ENCODE assay signal across 2 cellular contexts in the genomic region with DNA sequence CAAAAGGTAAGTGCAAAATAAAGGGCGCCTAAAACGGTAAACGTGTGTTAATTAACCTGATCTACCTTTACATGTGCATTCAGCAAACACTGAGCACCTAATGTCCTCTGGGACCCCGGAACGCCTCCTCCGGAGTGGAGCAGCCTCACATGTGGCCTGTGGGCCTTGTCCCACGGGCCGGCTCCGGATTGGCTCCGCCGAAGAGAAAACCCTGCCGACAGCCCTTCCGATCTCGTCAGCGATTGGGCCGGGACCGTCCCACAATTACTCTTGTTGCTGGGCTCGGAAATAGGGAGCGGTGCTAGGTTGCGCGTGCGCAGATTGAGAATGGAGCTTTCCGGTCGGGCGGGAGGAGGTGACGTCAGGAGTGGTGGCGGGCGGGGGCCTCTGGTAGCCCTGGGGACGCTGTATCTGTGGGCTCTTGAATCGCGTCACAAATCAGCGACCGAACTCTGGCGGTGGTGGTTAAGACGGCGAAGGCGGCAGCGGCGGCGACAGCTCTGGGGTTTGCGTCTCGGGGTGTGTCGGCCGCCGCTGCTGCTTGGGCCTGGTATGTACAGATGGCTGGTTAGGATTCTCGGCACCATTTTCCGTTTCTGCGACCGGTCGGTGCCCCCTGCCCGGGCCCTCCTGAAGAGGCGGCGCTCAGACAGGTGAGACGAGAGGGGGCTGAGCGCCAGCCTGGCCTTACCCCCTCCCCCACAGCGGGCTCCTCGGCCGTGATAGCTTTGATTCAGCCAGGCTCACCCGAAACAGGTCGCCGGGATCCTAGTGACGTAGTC.
A peak's percentile ranks its signal among the peaks of the same experiment; 100 is the strongest.
TF ChIP-seq lines count a peak whose summit lies in the region.

A gene (plus strand): TSS at position 434 of the 782 bp plus-strand sequence. CDS start 119 bp downstream, at position 553.

TF ChIP-seq in IMR-90, 13 proteins besides CTCF, POLR2A, EP300 and RAD21:
- peak; percentile 91 for TF ChIP-seq RFX5 (IDR thresholded peaks at IDR 0.05; ENCODE audit: low read depth, low read length)
- TF ChIP-seq, protein P1, sequence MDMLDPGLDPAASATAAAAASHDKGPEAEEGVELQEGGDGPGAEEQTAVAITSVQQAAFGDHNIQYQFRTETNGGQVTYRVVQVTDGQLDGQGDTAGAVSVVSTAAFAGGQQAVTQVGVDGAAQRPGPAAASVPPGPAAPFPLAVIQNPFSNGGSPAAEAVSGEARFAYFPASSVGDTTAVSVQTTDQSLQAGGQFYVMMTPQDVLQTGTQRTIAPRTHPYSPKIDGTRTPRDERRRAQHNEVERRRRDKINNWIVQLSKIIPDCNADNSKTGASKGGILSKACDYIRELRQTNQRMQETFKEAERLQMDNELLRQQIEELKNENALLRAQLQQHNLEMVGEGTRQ (IDR thresholded peaks at IDR 0.05; ENCODE audit: low read depth, low read length), result peak; percentile 73
- no peak for TF ChIP-seq SMC3 (IDR thresholded peaks at IDR 0.05; ENCODE audit: low read depth, low read length)
- peak; percentile 99 for TF ChIP-seq MAZ (IDR thresholded peaks at IDR 0.05; ENCODE audit: borderline replicate concordance, low read depth, low read length)
- TF ChIP-seq RCOR1 (IDR thresholded peaks at IDR 0.05; ENCODE audit: insufficient replicate concordance, low read length), result no peak
- TF ChIP-seq FOS (IDR thresholded peaks at IDR 0.05; ENCODE audit: low read depth, low read length), result no peak
- TF ChIP-seq NFE2L2 (IDR thresholded peaks at IDR 0.05; ENCODE audit: low read depth, low read length), result no peak
- TF ChIP-seq MAFK (IDR thresholded peaks at IDR 0.05; ENCODE audit: low read depth, low read length), result no peak
- TF ChIP-seq MXI1 (IDR thresholded peaks at IDR 0.05; ENCODE audit: borderline replicate concordance, low read depth, low read length), result peak; percentile 95
- TF ChIP-seq, protein P2, sequence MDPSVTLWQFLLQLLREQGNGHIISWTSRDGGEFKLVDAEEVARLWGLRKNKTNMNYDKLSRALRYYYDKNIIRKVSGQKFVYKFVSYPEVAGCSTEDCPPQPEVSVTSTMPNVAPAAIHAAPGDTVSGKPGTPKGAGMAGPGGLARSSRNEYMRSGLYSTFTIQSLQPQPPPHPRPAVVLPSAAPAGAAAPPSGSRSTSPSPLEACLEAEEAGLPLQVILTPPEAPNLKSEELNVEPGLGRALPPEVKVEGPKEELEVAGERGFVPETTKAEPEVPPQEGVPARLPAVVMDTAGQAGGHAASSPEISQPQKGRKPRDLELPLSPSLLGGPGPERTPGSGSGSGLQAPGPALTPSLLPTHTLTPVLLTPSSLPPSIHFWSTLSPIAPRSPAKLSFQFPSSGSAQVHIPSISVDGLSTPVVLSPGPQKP (IDR thresholded peaks at IDR 0.05; ENCODE audit: borderline replicate concordance, low read depth, low read length), result no peak
- TF ChIP-seq BHLHE40 (IDR thresholded peaks at IDR 0.05; ENCODE audit: low read depth, low read length), result 0 out of 2 replicates have a peak, but pooled peaks have one; percentile 6
- no peak for TF ChIP-seq CHD1 (IDR thresholded peaks at IDR 0.05; ENCODE audit: low read depth, low read length)
- no peak for TF ChIP-seq CEBPB (IDR thresholded peaks at IDR 0.05; ENCODE audit: low read depth, low read length)

TF ChIP-seq in endothelial cell of umbilical vein, 7 proteins besides CTCF, POLR2A, EP300 and RAD21:
- TF ChIP-seq GATA2 (IDR thresholded peaks at IDR 0.05; ENCODE audit: insufficient read depth, insufficient read length, low read depth, low read length), result no peak
- no peak for TF ChIP-seq JUN (IDR thresholded peaks at IDR 0.05; ENCODE audit: borderline replicate concordance, insufficient read depth, insufficient read length, low read depth)
- no peak for TF ChIP-seq MYC (IDR thresholded peaks at IDR 0.05; ENCODE audit: low read depth, low read length)
- TF ChIP-seq FOS (IDR thresholded peaks at IDR 0.05; ENCODE audit: borderline replicate concordance, insufficient read depth, low read length), result no peak
- TF ChIP-seq POLR2AphosphoS5 (IDR thresholded peaks at IDR 0.05; ENCODE audit: insufficient read depth, low read depth, low read length), result peak; percentile 69
- TF ChIP-seq EZH2 (IDR thresholded peaks at IDR 0.05; ENCODE audit: borderline replicate concordance, low read depth, low read length, severe bottlenecking), result no peak
- TF ChIP-seq, protein P3, sequence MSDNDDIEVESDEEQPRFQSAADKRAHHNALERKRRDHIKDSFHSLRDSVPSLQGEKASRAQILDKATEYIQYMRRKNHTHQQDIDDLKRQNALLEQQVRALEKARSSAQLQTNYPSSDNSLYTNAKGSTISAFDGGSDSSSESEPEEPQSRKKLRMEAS (IDR thresholded peaks at IDR 0.05; ENCODE audit: insufficient read depth, insufficient read length), result peak; percentile 52
